In the genomic region with DNA sequence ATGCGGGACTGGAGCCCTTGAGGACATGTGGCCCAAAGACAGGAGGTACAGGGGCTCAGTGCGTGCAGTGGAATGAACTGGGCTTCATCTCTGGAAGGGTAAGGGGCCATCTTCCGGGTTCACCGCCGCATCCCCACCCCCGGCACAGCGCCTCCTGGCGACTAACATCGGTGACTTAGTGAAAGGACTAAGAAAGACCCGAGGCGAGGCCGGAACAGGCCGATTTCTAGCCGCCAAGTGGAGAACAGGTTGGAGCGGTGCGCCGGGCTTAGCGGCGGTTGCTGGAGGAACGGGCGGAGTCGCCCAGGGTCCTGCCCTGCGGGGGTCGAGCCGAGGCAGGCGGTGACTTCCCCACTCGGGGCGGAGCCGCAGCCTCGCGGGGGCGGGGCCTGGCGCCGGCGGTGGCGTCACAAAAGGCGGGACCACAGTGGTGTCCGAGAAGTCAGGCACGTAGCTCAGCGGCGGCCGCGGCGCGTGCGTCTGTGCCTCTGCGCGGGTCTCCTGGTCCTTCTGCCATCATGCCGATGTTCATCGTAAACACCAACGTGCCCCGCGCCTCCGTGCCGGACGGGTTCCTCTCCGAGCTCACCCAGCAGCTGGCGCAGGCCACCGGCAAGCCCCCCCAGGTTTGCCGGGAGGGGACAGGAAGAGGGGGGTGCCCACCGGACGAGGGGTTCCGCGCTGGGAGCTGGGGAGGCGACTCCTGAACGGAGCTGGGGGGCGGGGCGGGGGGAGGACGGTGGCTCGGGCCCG, we compare ENCODE assay signal across 8 cellular contexts.
A peak's percentile ranks its signal among the peaks of the same experiment; 100 is the strongest.
DNase-seq lines count a peak whose midpoint lies in the region; ATAC-seq and TF ChIP-seq lines count a peak whose summit lies in the region.

A gene (plus strand): TSS at position 427 of the 753 bp plus-strand sequence. CDS start 92 bp downstream, at position 519.

- H3K27ac ChIP-seq in caudate nucleus (ENCODE audit: low read depth, low read length), result peak within 1 kb of the TSS; percentile 90

- ATAC-seq in GM19023 (IDR thresholded peaks at IDR 0.05; ENCODE audit: unreplicated experiment) (peak; percentile 78), HG03196 (IDR thresholded peaks at IDR 0.05; ENCODE audit: unreplicated experiment) (peak; percentile 79)

- peak; percentile 71 for TF ChIP-seq CTCF in AG10803 (conservative IDR thresholded peaks at IDR 0.05; ENCODE audit: low read length)

- DNase-seq in AG10803 (ENCODE audit: low read depth) (peak; percentile 90), NCI-H345 treated with DMSO at 0.1 percent for 48 hours (lab: John Stamatoyannopoulos, UW; ENCODE audit: unreplicated experiment) (peak; percentile 94), caudate nucleus (lab: John Stamatoyannopoulos, UW) (peak; percentile 37 to 96 (median 90)), inferior parietal cortex (ENCODE audit: extremely low spot score) (peak; percentile 88)
- DNase-seq in activated CD4-positive, CD25-positive, alpha-beta regulatory T cell (lab: John Stamatoyannopoulos, UW), result peak; percentile 91 to 95 (median 92)
- peak; percentile 96 to 97 for DNase-seq in stimulated activated CD4-positive, alpha-beta T cell treated with anti-CD3 and anti-CD28 coated beads, Interleukin-12 subunit alpha, Interleukin-12 subunit beta, amount 100 ng/mL, for 24 hours (ENCODE audit: low read depth in 2 of 2)

- peak within 1 kb of the TSS; percentile 82 for H3K4me3 ChIP-seq in AG10803 (ENCODE audit: low read length)

Comparison
In these comparisons a context has a peak if more than half of its experiments do, and no peak if none do; other contexts are left out.
1. Peak in every context shown above with its lines: DNase-seq, ATAC-seq, H3K4me3 ChIP-seq and H3K27ac ChIP-seq.